In genomic region chr15:99566157-99566900, GRCh38 we compare ENCODE assay signal across 8 cellular contexts. TPM values are rescaled to one million over a fixed set of nuclear protein-coding genes. Genes with fewer than 3 reads are reported as not detected.
A peak's percentile ranks its signal among the peaks of the same experiment; 100 is the strongest.
DNase-seq lines count a peak whose midpoint lies in the region; ATAC-seq, FAIRE-seq and TF ChIP-seq lines count a peak whose summit lies in the region.

No MANE protein-coding gene starts in this region.

- H3K27ac ChIP-seq in A549 (peak overlapping the region; percentile 93), RWPE2 (ENCODE audit: poor library complexity, severe bottlenecking) (peak overlapping the region; percentile 60), caudate nucleus (ENCODE audit: low read depth, low read length) (peak overlapping the region; percentile 99)

- POLR2A ChIA-PET in A549 (lab: Yijun Ruan, JAX), result interaction anchor here (1.1 to 1.9 kb wide), 6 partner anchors 10 to 174 kb away, joined by 3 to 8 read pairs (median 4); no protein-coding TSS in a partner anchor

- ATAC-seq in A549 (peak; percentile 6 to 49; a peak in 4 of 6 replicates), RWPE2 (ENCODE audit: low read depth) (peak; percentile 28), HG03439 (IDR thresholded peaks at IDR 0.05; ENCODE audit: unreplicated experiment) (no peak), GM21619 (IDR thresholded peaks at IDR 0.05; ENCODE audit: unreplicated experiment) (no peak)
- ATAC-seq in stimulated activated effector memory CD8-positive, alpha-beta T cell treated with anti-CD3 and anti-CD28 coated beads, Interleukin-12 subunit alpha, Interleukin-12 subunit beta, amount 100 ng/mL, for 72 hours, result peak; percentile 27

- peaks cover 10% of the 10 kb centered on the region for H3K36me3 Mint-ChIP-seq in stimulated activated effector memory CD8-positive, alpha-beta T cell treated with anti-CD3 and anti-CD28 coated beads, Interleukin-12 subunit alpha, Interleukin-12 subunit beta, amount 100 ng/mL, for 72 hours

- CTCF ChIA-PET in A549 (lab: Yijun Ruan, JAX), result interaction anchor here (1.0 to 2.2 kb wide), 5 partner anchors 21 to 157 kb away, joined by 3 to 12 read pairs (median 3); no protein-coding TSS in a partner anchor

- H3K4me3 ChIP-seq in A549 (peak overlapping the region; percentile 64), RWPE2 (ENCODE audit: severe bottlenecking) (peak overlapping the region; percentile 68)

- TF ChIP-seq POLR2A in A549 (IDR thresholded peaks at IDR 0.05; ENCODE audit: low read length), result no peak

- H3K4me1 ChIP-seq in A549 (peaks cover 23% of the 10 kb centered on the region; the same call in 2 of the 3 replicates), RWPE2 (ENCODE audit: insufficient read depth, poor library complexity, severe bottlenecking) (peaks cover 15% of the 10 kb centered on the region)

- H3K27ac Mint-ChIP-seq in stimulated activated effector memory CD8-positive, alpha-beta T cell treated with anti-CD3 and anti-CD28 coated beads, Interleukin-12 subunit alpha, Interleukin-12 subunit beta, amount 100 ng/mL, for 72 hours, result peak overlapping the region; percentile 97

- H3K4me2 ChIP-seq in A549, result peak overlapping the region; percentile 87

- TF ChIP-seq CTCF in A549 (IDR thresholded peaks at IDR 0.05) (no peak), RWPE2 (IDR thresholded peaks at IDR 0.05; ENCODE audit: poor library complexity, severe bottlenecking) (no peak)

- no peak for DNase-seq in A549 (ENCODE audit: low read depth in 1 of 2, low spot score in 1 of 2)
- DNase-seq in GM18507 (ENCODE audit: extremely low spot score, insufficient read length, low read depth), result no peak
- no peak for DNase-seq in RWPE2 (ENCODE audit: low spot score)
- peak in 11 of 61 donors; percentile 16 to 72 (median 43) for DNase-seq in caudate nucleus (lab: John Stamatoyannopoulos, UW)
- DNase-seq in kidney tubule cell (ENCODE audit: low spot score), result peak; percentile 12
- peak in 1 of 2 donors; percentile 69 for DNase-seq in stimulated activated effector memory CD8-positive, alpha-beta T cell treated with anti-CD3 and anti-CD28 coated beads, Interleukin-12 subunit alpha, Interleukin-12 subunit beta, amount 100 ng/mL, for 72 hours (ENCODE audit: low spot score in 2 of 2)

- H3K27me3 ChIP-seq in RWPE2 (ENCODE audit: insufficient read depth, poor library complexity, severe bottlenecking), result no peaks in the 10 kb centered on the region

- under 1% methylated on average over 29 of the region's 69 CpGs for WGBS in A549 (ENCODE audit: missing lambda C conversion rate)

- no peak for TF ChIP-seq RAD21 in A549 (conservative IDR thresholded peaks at IDR 0.05 in 1 of 2, IDR thresholded peaks at IDR 0.05 in 1 of 2)

- H3K36me3 ChIP-seq in RWPE2 (ENCODE audit: low read depth), result no peaks in the 10 kb centered on the region

- no peak for FAIRE-seq in A549 (lab: Jason Lieb, UNC)
- peak; percentile 48 for FAIRE-seq in GM18507 (lab: Jason Lieb, UNC)

- H3K4me1 Mint-ChIP-seq in stimulated activated effector memory CD8-positive, alpha-beta T cell treated with anti-CD3 and anti-CD28 coated beads, Interleukin-12 subunit alpha, Interleukin-12 subunit beta, amount 100 ng/mL, for 72 hours, result peaks cover 26% of the 10 kb centered on the region

- H3K9me3 ChIP-seq in A549, result no peaks in the 10 kb centered on the region
- H3K9me3 ChIP-seq in RWPE2 (ENCODE audit: severe bottlenecking), result no peaks in the 10 kb centered on the region

- no peaks in the 10 kb centered on the region for H3K9me3 Mint-ChIP-seq in stimulated activated effector memory CD8-positive, alpha-beta T cell treated with anti-CD3 and anti-CD28 coated beads, Interleukin-12 subunit alpha, Interleukin-12 subunit beta, amount 100 ng/mL, for 72 hours

- peak overlapping the region; percentile 95 for H3K4me3 Mint-ChIP-seq in stimulated activated effector memory CD8-positive, alpha-beta T cell treated with anti-CD3 and anti-CD28 coated beads, Interleukin-12 subunit alpha, Interleukin-12 subunit beta, amount 100 ng/mL, for 72 hours

- no peak; a peak in 1 of 5 replicates for TF ChIP-seq EP300 in A549 (IDR thresholded peaks at IDR 0.05)

TF ChIP-seq in A549, 52 proteins besides CTCF, POLR2A, EP300 and RAD21:
- TF ChIP-seq NR3C1 (IDR thresholded peaks at IDR 0.05), result no peak
- TF ChIP-seq USF2 (IDR thresholded peaks at IDR 0.05), result no peak
- no peak for TF ChIP-seq RNF2 (IDR thresholded peaks at IDR 0.05; ENCODE audit: borderline replicate concordance, low read depth)
- TF ChIP-seq CEBPB (IDR thresholded peaks at IDR 0.05), result no peak
- 0 out of 2 replicates have a peak, but pooled peaks have one; percentile 30 for TF ChIP-seq TP53 (CRISPR knock-in tag; IDR thresholded peaks at IDR 0.05)
- TF ChIP-seq, protein P1, sequence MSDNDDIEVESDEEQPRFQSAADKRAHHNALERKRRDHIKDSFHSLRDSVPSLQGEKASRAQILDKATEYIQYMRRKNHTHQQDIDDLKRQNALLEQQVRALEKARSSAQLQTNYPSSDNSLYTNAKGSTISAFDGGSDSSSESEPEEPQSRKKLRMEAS (IDR thresholded peaks at IDR 0.05), result no peak
- no peak for TF ChIP-seq ESRRA (IDR thresholded peaks at IDR 0.05; ENCODE audit: borderline replicate concordance, low read length)
- TF ChIP-seq HOXA7 (CRISPR knock-in tag; IDR thresholded peaks at IDR 0.05), result no peak
- no peak for TF ChIP-seq FOXS1 (CRISPR knock-in tag; IDR thresholded peaks at IDR 0.05)

RNA-seq across cellular contexts. Expression of gene MEF2A, which starts 0.5 kb away (rescaled TPM):
- polyA plus RNA-seq in A549 (2011; rRNA removed) (34.1 and 43.4 TPM in 2 replicates), A549 (2017; fragmentation: RNase III; extraction: RNeasy Plus Mini Kit Qiagen cat#74134 plus additional on column Dnase treatment) (14.2 to 15.0 TPM (median 14.6 TPM) in 3 replicates)
- polyA plus RNA-seq in A549 (2012; cell fraction: cytosol; rRNA removed), result 11.6 and 14.1 TPM in 2 replicates
- 23.1 and 23.8 TPM in 2 replicates for polyA plus RNA-seq in A549 (2012; cell fraction: nucleus; rRNA removed)
- polyA minus RNA-seq in A549 (2011; rRNA and poly(A)+ RNA removed), result 43.5 and 49.5 TPM in 2 replicates

Comparison
In these comparisons a context has a peak if more than half of its experiments do, and no peak if none do; other contexts are left out.
1. ATAC-seq: peak in A549 (2 of 2), RWPE2 (single experiment) and stimulated activated effector memory CD8-positive, alpha-beta T cell treated with anti-CD3 and anti-CD28 coated beads, Interleukin-12 subunit alpha, Interleukin-12 subunit beta, amount 100 ng/mL, for 72 hours (single experiment); none in HG03439 (single experiment) and GM21619 (single experiment).
2. Peak in every context shown above with its lines, with median percentiles within 50 percentile points of each other: H3K27ac ChIP-seq.